31 cellular contexts compared by ENCODE assay signal in the genomic region with DNA sequence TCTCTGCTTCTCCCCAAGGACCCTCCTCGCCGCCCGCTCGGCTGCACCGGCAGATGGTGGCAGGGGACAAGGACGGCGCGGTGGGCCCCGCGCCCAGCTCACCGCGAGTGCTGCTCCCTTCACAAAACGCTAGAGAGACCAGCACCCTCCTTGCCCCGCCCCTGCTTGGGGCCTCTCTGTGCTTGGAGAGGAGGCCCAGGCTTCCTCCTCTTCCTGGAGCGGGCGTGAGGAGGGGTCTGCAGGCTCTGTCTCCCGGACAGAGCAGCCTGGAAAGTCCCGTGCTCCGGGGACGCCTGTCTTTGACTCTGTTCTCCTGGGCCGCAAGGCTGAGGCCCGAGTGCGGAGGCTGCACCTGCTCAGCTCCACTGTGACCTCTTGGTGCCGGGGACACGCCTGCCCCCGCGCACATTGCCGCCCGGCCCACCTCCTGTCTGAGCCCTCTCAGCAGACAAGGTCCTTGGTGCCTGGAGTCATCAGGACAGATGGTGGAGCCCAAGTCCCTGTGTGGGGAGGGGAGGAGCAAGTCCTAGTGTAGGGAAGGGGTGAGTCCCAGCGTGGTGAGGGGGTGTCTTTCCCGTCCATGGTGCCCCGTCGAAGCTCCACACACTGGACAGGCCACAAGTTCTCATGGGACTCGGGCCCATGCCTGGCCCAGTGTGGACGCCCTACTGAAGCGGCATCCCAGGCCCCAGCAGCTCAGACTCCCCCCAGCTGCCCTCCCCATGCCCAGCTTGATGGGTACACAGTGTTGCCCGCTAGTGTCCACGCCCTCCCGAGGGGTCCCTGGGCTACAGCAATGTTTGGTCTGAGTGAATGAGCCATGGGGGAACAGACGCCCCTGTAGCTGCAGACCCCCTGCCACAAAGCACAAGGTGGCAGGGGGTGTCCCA. TPM values are rescaled to one million over a fixed set of nuclear protein-coding genes. Genes with fewer than 3 reads are reported as not detected.
DNase-seq lines count a peak whose midpoint lies in the region; ATAC-seq and TF ChIP-seq lines count a peak whose summit lies in the region.
"Had no signal": no experiment of that assay in that cellular context is flagged by ENCODE, and none has a peak within 500 bp of the region (broad histone marks: within the 10 kb centered on the region; RNA-seq: fewer than 3 reads in every experiment).

No MANE protein-coding gene starts in this region.

- H3K14ac ChIP-seq in H9 (ENCODE audit: insufficient read depth, low read length), result no peak overlapping the region

- H2AK5ac ChIP-seq in H9 (ENCODE audit: insufficient read length, low read length), result no peak overlapping the region

- TF ChIP-seq POLR2A in ovary (IDR thresholded peaks at IDR 0.05), result no peak

- H3K79me1 ChIP-seq in H9 (ENCODE audit: insufficient read depth, low read depth, low read length, poor library complexity, severe bottlenecking), result no peaks in the 10 kb centered on the region

- no peaks in the 10 kb centered on the region; the same call in 1 of the 2 replicates for H3K4me1 ChIP-seq in H9 (ENCODE audit: insufficient read depth, low read length)
- H3K4me1 ChIP-seq in ovary (ENCODE audit: insufficient read depth), result peaks cover 35% of the 10 kb centered on the region

- no peak overlapping the region for H3K56ac ChIP-seq in H9 (ENCODE audit: insufficient read length, low read depth, low read length)

- no peak overlapping the region for H2AFZ ChIP-seq in H9 (ENCODE audit: low read length)

- H3T11ph ChIP-seq in H9 (ENCODE audit: low read length), result no peak overlapping the region

- no CpG with 5 or more reads among the region's 40 CpGs for WGBS in H9 (ENCODE audit: extremely low coverage, insufficient read length, low lambda C conversion rate)
- 95 to 96% (median 96%) methylated on average over 40 of the region's 40 CpGs for WGBS in ovary, 3 donors

- H3K4me2 ChIP-seq in H9 (ENCODE audit: insufficient read depth, insufficient read length, low read length), result no peak overlapping the region

- H3K36me3 Mint-ChIP-seq in CD14-positive monocyte, result peaks cover 0 to 3% of the 10 kb centered on the region in 2 donors
- H3K36me3 Mint-ChIP-seq in H9 (ENCODE audit: insufficient read depth in 1 of 3, low read depth in 3 of 3), result no peaks in the 10 kb centered on the region
- H3K36me3 Mint-ChIP-seq in chondrocyte (ENCODE audit: low read depth), result no peaks in the 10 kb centered on the region
- H3K36me3 Mint-ChIP-seq: activated naive CD4-positive, alpha-beta T cell treated with anti-CD3 and anti-CD28 coated beads, Interleukin-2, amount 10 ng/mL, durations not matched to agents 7 days and 5 days had no signal

- no peak overlapping the region for H3K4me3 ChIP-seq in ovary
- H3K4me3 ChIP-seq: tibial nerve had no signal

- H3K4me1 Mint-ChIP-seq in CD14-positive monocyte (peaks cover 2% of the 10 kb centered on the region), H9 (peaks cover 20 to 29% of the 10 kb centered on the region in 2 experiments), chondrocyte (ENCODE audit: low read depth) (peaks cover 21% of the 10 kb centered on the region)

- H3K4me3 Mint-ChIP-seq in CD14-positive monocyte, result peak overlapping the region in 1 of 2 donors; percentile 16
- H3K4me3 Mint-ChIP-seq in H9, result no peak overlapping the region; a peak in 1 of 5 replicates
- no peak overlapping the region for H3K4me3 Mint-ChIP-seq in chondrocyte (ENCODE audit: unreplicated experiment)
- H3K4me3 Mint-ChIP-seq: activated CD4-positive, alpha-beta memory T cell treated with anti-CD3 and anti-CD28 coated beads for 36 hours; activated naive CD4-positive, alpha-beta T cell treated with anti-CD3 and anti-CD28 coated beads, Interleukin-2, amount 10 ng/mL, durations not matched to agents 7 days and 5 days; activated T-cell treated with anti-CD3 and anti-CD28 coated beads, Interleukin-2, amount 50 U/mL, for 24 hours; CD8-positive, alpha-beta memory T cell had no signal

- H3K9ac ChIP-seq in H9 (ENCODE audit: extremely low read depth, insufficient read length, low read length), result no peak overlapping the region

- no peaks in the 10 kb centered on the region for H4K20me1 ChIP-seq in H9 (ENCODE audit: control insufficient read depth, insufficient read depth, insufficient read length)

- peaks cover 5% of the 10 kb centered on the region for H3K23me2 ChIP-seq in H9 (ENCODE audit: insufficient read length, low read depth, low read length, poor library complexity, severe bottlenecking)

- no peak overlapping the region for H2BK120ac ChIP-seq in H9 (ENCODE audit: low read depth, low read length, poor library complexity, severe bottlenecking)

- H3K18ac ChIP-seq in H9 (ENCODE audit: insufficient read length, low read depth, low read length), result no peak overlapping the region

- no peak overlapping the region for H2BK5ac ChIP-seq in H9 (ENCODE audit: insufficient read length, low read length)

- H3K27ac Mint-ChIP-seq in CD14-positive monocyte (peak overlapping the region in 1 of 7 donors; percentile 7), H9 (no peak overlapping the region), chondrocyte (ENCODE audit: unreplicated experiment) (no peak overlapping the region)
- H3K27ac Mint-ChIP-seq: activated CD4-positive, alpha-beta memory T cell treated with anti-CD3 and anti-CD28 coated beads for 36 hours; activated naive CD4-positive, alpha-beta T cell treated with anti-CD3 and anti-CD28 coated beads, Interleukin-2, amount 10 ng/mL, durations not matched to agents 7 days and 5 days; activated T-cell treated with anti-CD3 and anti-CD28 coated beads, Interleukin-2, amount 50 U/mL, for 24 hours; progenitor cell of endocrine pancreas had no signal

- no peak overlapping the region for H3K4ac ChIP-seq in H9 (ENCODE audit: low read depth, low read length)

- peaks cover 0 to 26% (median 9%) of the 10 kb centered on the region in 3 donors for H3K27me3 Mint-ChIP-seq in CD14-positive monocyte (ENCODE audit: low read depth in 3 of 3)
- H3K27me3 Mint-ChIP-seq in H9 (ENCODE audit: low read depth), result peaks cover 3% of the 10 kb centered on the region; the same call in 1 of the 2 replicates
- H3K27me3 Mint-ChIP-seq in chondrocyte (ENCODE audit: low read depth), result peaks cover 3% of the 10 kb centered on the region
- H3K27me3 Mint-ChIP-seq: activated CD4-positive, alpha-beta memory T cell treated with anti-CD3 and anti-CD28 coated beads for 36 hours; activated T-cell treated with anti-CD3 and anti-CD28 coated beads, Interleukin-2, amount 50 U/mL, for 24 hours; CD8-positive, alpha-beta memory T cell; naive thymus-derived CD8-positive, alpha-beta T cell had no signal

- H4K91ac ChIP-seq in H9 (ENCODE audit: insufficient read length, low read depth, low read length), result no peak overlapping the region

- no peak overlapping the region for H4K8ac ChIP-seq in H9 (replicated peaks; ENCODE audit: insufficient read length, low read depth, low read length)

- TF ChIP-seq CTCF in CD14-positive monocyte (IDR thresholded peaks at IDR 0.05) (no peak), H9 (conservative IDR thresholded peaks at IDR 0.05) (no peak), chondrocyte (IDR thresholded peaks at IDR 0.05) (no peak), ovary (IDR thresholded peaks at IDR 0.05) (no peak)

- DNase-seq in CD14-positive monocyte (ENCODE audit: low spot score), result peak; percentile 46
- peak; percentile 34 for DNase-seq in H9
- DNase-seq in chondrocyte (ENCODE audit: low spot score), result peak; percentile 92
- DNase-seq in ovary, result peak in 3 of 5 donors; percentile 30 to 48 (median 41)
- no peak for DNase-seq in midbrain (lab: John Stamatoyannopoulos, UW)
- no peak for DNase-seq in nucleus accumbens (lab: John Stamatoyannopoulos, UW)
- no peak for DNase-seq in GF-D8 (lab: John Stamatoyannopoulos, UW)
- DNase-seq: activated CD4-positive, alpha-beta memory T cell treated with anti-CD3 and anti-CD28 coated beads for 36 hours; activated naive CD4-positive, alpha-beta T cell treated with anti-CD3 and anti-CD28 coated beads, Interleukin-2, amount 10 ng/mL, durations not matched to agents 7 days and 5 days; activated T-cell treated with anti-CD3 and anti-CD28 coated beads, Interleukin-2, amount 50 U/mL, for 24 hours; CD8-positive, alpha-beta memory T cell; effector CD8-positive, alpha-beta T cell; esophagus squamous epithelium; Kasumi-1; kidney glomerular epithelial cell; mesenchymal stem cell; naive thymus-derived CD8-positive, alpha-beta T cell; NCI-H1092; NCI-H2107; NCI-H526 treated with DMSO at 0.1 percent for 48 hours; OCI-M1; SIG-M5; stimulated activated naive CD4-positive, alpha-beta T cell treated with Interleukin-2 at 50 U/mL for 16 hours had no signal

- no peaks in the 10 kb centered on the region for H3K79me2 ChIP-seq in H9 (ENCODE audit: insufficient read depth, low read length)

- H3K9me3 ChIP-seq in H9 (ENCODE audit: control insufficient read depth, low read depth, low read length), result no peaks in the 10 kb centered on the region
- no peaks in the 10 kb centered on the region for H3K9me3 ChIP-seq in ovary
- H3K9me3 ChIP-seq: esophagus squamous epithelium, gastroesophageal sphincter, tibial nerve had no signal

- H2BK12ac ChIP-seq in H9 (ENCODE audit: insufficient read length, low read depth, low read length), result no peak overlapping the region

- H3K36me3 ChIP-seq in ovary, result no peaks in the 10 kb centered on the region
- H3K36me3 ChIP-seq: esophagus squamous epithelium, gastroesophageal sphincter, tibial nerve had no signal

- H4K5ac ChIP-seq in H9 (ENCODE audit: insufficient read length, low read depth, low read length), result no peak overlapping the region

- TF ChIP-seq EP300 in ovary (IDR thresholded peaks at IDR 0.05), result no peak

- intact Hi-C loops in CD14-positive monocyte (cut with micrococcal nuclease) (no loop called here), ovary (cut with DNase I) (no loop called here)

- H3K9me3 Mint-ChIP-seq in CD14-positive monocyte (peaks cover 0 to 9% (median under 1%) of the 10 kb centered on the region in 7 donors), H9 (no peaks in the 10 kb centered on the region; a peak in 1 of 5 replicates), chondrocyte (ENCODE audit: low read depth) (no peaks in the 10 kb centered on the region)
- H3K9me3 Mint-ChIP-seq: activated CD4-positive, alpha-beta memory T cell treated with anti-CD3 and anti-CD28 coated beads for 36 hours; activated naive CD4-positive, alpha-beta T cell treated with anti-CD3 and anti-CD28 coated beads, Interleukin-2, amount 10 ng/mL, durations not matched to agents 7 days and 5 days; activated T-cell treated with anti-CD3 and anti-CD28 coated beads, Interleukin-2, amount 50 U/mL, for 24 hours; CD8-positive, alpha-beta memory T cell; naive thymus-derived CD8-positive, alpha-beta T cell had no signal

- H3K27me3 ChIP-seq in H9 (ENCODE audit: insufficient read depth, low read length), result no peaks in the 10 kb centered on the region; the same call in 1 of the 2 replicates
- H3K27me3 ChIP-seq in ovary, result no peaks in the 10 kb centered on the region
- H3K27me3 ChIP-seq: esophagus squamous epithelium, tibial nerve had no signal

- H3K23ac ChIP-seq in H9 (ENCODE audit: insufficient read length, low read depth, low read length), result no peak overlapping the region

- no peak overlapping the region for H2BK15ac ChIP-seq in H9 (ENCODE audit: low read depth, low read length)

- no peak overlapping the region for H2BK20ac ChIP-seq in H9 (ENCODE audit: low read depth, low read length, poor library complexity, severe bottlenecking)

- H3K27ac ChIP-seq in H9 (ENCODE audit: insufficient read length, low read depth, low read length), result no peak overlapping the region
- H3K27ac ChIP-seq in ovary, result no peak overlapping the region
- H3K27ac ChIP-seq: tibial nerve had no signal

- ATAC-seq in GM21717 (IDR thresholded peaks at IDR 0.05; ENCODE audit: unreplicated experiment), result no peak
- ATAC-seq: gastroesophageal sphincter; HCT116; naive thymus-derived CD8-positive, alpha-beta T cell had no signal

RNA-seq across cellular contexts. Expression of a gene that starts 33.8 kb away (rescaled TPM):
- polyA plus RNA-seq in CD14-positive monocyte (not detected), ovary (not detected)
- total RNA-seq in H9 (2021) (not detected in 2 replicates), chondrocyte (not detected in 3 replicates), ovary (under 1 TPM in 1 of 7 donors, not detected in 6; 0.10 TPM)
- total RNA-seq: astrocyte; gastroesophageal sphincter; naive thymus-derived CD8-positive, alpha-beta T cell; progenitor cell of endocrine pancreas; T-helper 1 cell treated with Interleukin-12 subunit alpha and Interleukin-12 subunit beta and Interleukin-4 antibody, amounts not matched to agents 30 ng/mL and 1 ng/mL, for 36 hours; tibial nerve had no signal
- polyA plus RNA-seq: naive thymus-derived CD8-positive, alpha-beta T cell had no signal

RNA-seq across cellular contexts. Expression of a gene that starts 44.7 kb away (rescaled TPM):
- polyA plus RNA-seq in CD14-positive monocyte (under 1 TPM in 1 of 2 donors, not detected in 1; 0.08 TPM), ovary (under 1 TPM in 1 of 2 donors, not detected in 1; 0.17 TPM)
- total RNA-seq in H9 (2021) (1.4 and 1.6 TPM in 2 replicates), chondrocyte (not detected in 3 replicates), ovary (under 1 TPM in 6 of 7 donors, not detected in 1; 0.13 to 0.57 (median 0.29) TPM)
- total RNA-seq: astrocyte, cerebellum, progenitor cell of endocrine pancreas had no signal

Comparison
In these comparisons a context has a peak if more than half of its experiments do, and no peak if none do; other contexts are left out.
1. DNase-seq: peak in CD14-positive monocyte (single experiment), H9 (single experiment), chondrocyte (single experiment) and ovary (3 of 5); none in midbrain (single experiment), nucleus accumbens (0 of 56) and GF-D8 (single experiment).